Comparison of ENCODE assay signal across 8 cellular contexts in the genomic region with DNA sequence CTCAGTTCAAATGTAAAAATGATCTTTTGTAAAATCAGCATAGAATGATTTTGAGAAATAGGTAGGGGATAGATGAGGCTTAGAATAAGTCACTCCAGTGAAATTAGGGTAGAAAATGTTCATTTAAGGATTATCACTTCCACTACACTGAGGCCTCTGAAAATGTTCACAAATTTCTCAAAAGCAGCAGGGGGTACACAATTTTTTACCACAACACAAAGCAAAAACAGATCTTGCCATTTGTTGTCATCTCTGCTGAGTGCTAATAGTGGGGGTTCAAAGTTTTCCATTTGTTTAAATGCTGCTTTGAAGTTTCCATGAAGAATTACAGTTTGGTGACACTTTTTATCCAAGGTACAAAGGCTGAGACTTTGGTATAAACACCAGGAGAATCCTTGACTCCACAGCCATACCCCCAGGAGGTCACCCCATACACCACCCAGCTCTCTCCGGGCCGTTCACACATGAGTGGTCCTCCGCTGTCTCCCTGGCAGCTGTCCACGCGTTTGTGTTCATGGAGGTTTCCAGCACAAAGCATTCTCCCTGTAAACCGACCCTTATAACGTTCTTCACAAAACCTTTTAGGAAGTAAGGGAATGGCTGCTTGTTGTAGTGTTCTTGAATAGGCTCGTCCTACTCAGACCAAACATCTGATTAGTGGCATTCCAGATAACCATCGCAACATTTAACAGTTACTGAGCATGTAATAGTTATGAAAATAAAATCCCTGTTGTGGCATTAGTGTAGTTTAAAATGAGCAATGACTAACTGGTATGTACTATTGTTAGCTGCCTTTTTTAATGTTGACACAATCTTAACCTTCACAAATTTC.
DNase-seq lines count a peak whose midpoint lies in the region; ATAC-seq, FAIRE-seq and TF ChIP-seq lines count a peak whose summit lies in the region.

No MANE protein-coding gene starts in this region.

- TF ChIP-seq CTCF in BE2C (IDR thresholded peaks at IDR 0.05; ENCODE audit: low read depth, low read length): no peak

- H3K36me3 Mint-ChIP-seq in T-cell: peaks cover 28% of the 10 kb centered on the region

- H3K4me3 ChIP-seq in BE2C (ENCODE audit: low read depth, low read length): peak overlapping the region; percentile 95

- intact Hi-C loops in sciatic nerve (cut with DNase I): no loop called here

- CTCF ChIA-PET in T-cell (lab: Charles Lee): interaction anchor here in 1 of 2 donors (1.0 kb wide), 1 partner anchor 19 kb away, joined by 3 read pairs; no protein-coding TSS in a partner anchor

- H3K9me3 ChIP-seq in BE2C: no peaks in the 10 kb centered on the region

- peaks cover 16% of the 10 kb centered on the region for H3K4me1 ChIP-seq in BE2C

- POLR2A ChIA-PET in T-cell (lab: Charles Lee): interaction anchor here in 1 of 2 donors (1.0 kb wide), 1 partner anchor 27 kb away, joined by 3 read pairs; no protein-coding TSS in a partner anchor

- no peak overlapping the region for H3K4me3 Mint-ChIP-seq in T-cell

- no peaks in the 10 kb centered on the region for H3K27me3 Mint-ChIP-seq in T-cell

- peaks cover 57 to 59% (median 58%) of the 10 kb centered on the region in 3 donors for H3K4me1 Mint-ChIP-seq in T-cell

- peak overlapping the region; percentile 58 to 66 for H3K27ac Mint-ChIP-seq in T-cell

- H3K9me3 Mint-ChIP-seq in T-cell: no peaks in the 10 kb centered on the region

- TF ChIP-seq POLR2A in GM19193 (IDR thresholded peaks at IDR 0.05; ENCODE audit: extremely low read depth, insufficient read depth, insufficient read length): peak; percentile 75

- peaks cover 35% of the 10 kb centered on the region for H3K36me3 ChIP-seq in BE2C

- DNase-seq in BE2C (peak; percentile 79), T-cell (no peak), iPS-NIHi11 (ENCODE audit: low spot score) (peak; percentile 19), GM19239 (ENCODE audit: insufficient read length, low spot score) (no peak), sciatic nerve (ENCODE audit: low spot score) (no peak), activated gamma-delta T cell treated with Interleukin-2 at 50 U/mL for 16 hours (no peak), medulla oblongata (ENCODE audit: extremely low spot score) (no peak)

- ATAC-seq in T-cell (replicated peaks in 1 of 4) (no peak), sciatic nerve (no peak)

- FAIRE-seq in GM19239 (lab: Jason Lieb, UNC): no peak

- H3K27me3 ChIP-seq in BE2C: no peaks in the 10 kb centered on the region

Comparison
In these comparisons a context has a peak if more than half of its experiments do, and no peak if none do; other contexts are left out.
1. DNase-seq: peak in BE2C (single experiment) and iPS-NIHi11 (single experiment); none in T-cell (0 of 34), GM19239 (single experiment), sciatic nerve (single experiment), activated gamma-delta T cell treated with Interleukin-2 at 50 U/mL for 16 hours (single experiment) and medulla oblongata (single experiment).